Comparison of ENCODE assay signal across 18 cellular contexts in genomic region chr4:80803337-80803736, GRCh38.
"Had no signal": no experiment of that assay in that cellular context is flagged by ENCODE, and none has a peak within 500 bp of the region (broad histone marks: within the 10 kb centered on the region; RNA-seq: fewer than 3 reads in every experiment).

No MANE protein-coding gene starts in this region.

- H3K36me3 ChIP-seq: colonic mucosa, right lobe of liver had no signal

- H3K9me3 ChIP-seq: colonic mucosa, right lobe of liver had no signal

- H3K27ac Mint-ChIP-seq: activated CD4-positive, alpha-beta memory T cell treated with anti-CD3 and anti-CD28 coated beads, Interleukin-2, amount 10 ng/mL, durations not matched to agents 7 days and 5 days; activated CD4-positive, alpha-beta T cell treated with anti-CD3 and anti-CD28 coated beads for 36 hours; activated naive CD4-positive, alpha-beta T cell treated with anti-CD3 and anti-CD28 coated beads, Interleukin-2, amount 50 U/mL, for 72 hours had no signal

- DNase-seq: activated CD4-positive, alpha-beta memory T cell treated with anti-CD3 and anti-CD28 coated beads, Interleukin-2, amount 10 ng/mL, durations not matched to agents 7 days and 5 days; activated CD4-positive, alpha-beta T cell treated with anti-CD3 and anti-CD28 coated beads for 36 hours; activated CD8-positive, alpha-beta memory T cell treated with anti-CD3 and anti-CD28 coated beads, Interleukin-2, amount 50 U/mL, for 4 hours; activated gamma-delta T cell; activated T-cell treated with anti-CD3 and anti-CD28 coated beads, Interleukin-2, amount 50 U/mL, for 48 hours; amygdala; body of pancreas; caudate nucleus; colonic mucosa; left colon; midbrain; right lobe of liver; T-helper 9 cell had no signal

- H3K4me1 ChIP-seq: body of pancreas, colonic mucosa, right lobe of liver had no signal

- H3K27me3 ChIP-seq: body of pancreas, colonic mucosa, right lobe of liver had no signal

- H3K4me3 ChIP-seq: body of pancreas, colonic mucosa, lung, right lobe of liver, smooth muscle cell had no signal

- ATAC-seq: activated CD4-positive, alpha-beta T cell treated with anti-CD3 and anti-CD28 coated beads for 36 hours; activated naive CD4-positive, alpha-beta T cell treated with anti-CD3 and anti-CD28 coated beads, Interleukin-2, amount 50 U/mL, for 72 hours; body of pancreas; esophagus mucosa; left colon; right lobe of liver had no signal

- H3K9me3 Mint-ChIP-seq: activated CD4-positive, alpha-beta memory T cell treated with anti-CD3 and anti-CD28 coated beads, Interleukin-2, amount 10 ng/mL, durations not matched to agents 7 days and 5 days had no signal

- H3K27me3 Mint-ChIP-seq: activated CD4-positive, alpha-beta memory T cell treated with anti-CD3 and anti-CD28 coated beads, Interleukin-2, amount 10 ng/mL, durations not matched to agents 7 days and 5 days; activated CD4-positive, alpha-beta T cell treated with anti-CD3 and anti-CD28 coated beads for 36 hours had no signal

- H3K27ac ChIP-seq: body of pancreas, colonic mucosa, right lobe of liver, VCaP had no signal

- H3K4me3 Mint-ChIP-seq: activated CD4-positive, alpha-beta memory T cell treated with anti-CD3 and anti-CD28 coated beads, Interleukin-2, amount 10 ng/mL, durations not matched to agents 7 days and 5 days; activated CD4-positive, alpha-beta T cell treated with anti-CD3 and anti-CD28 coated beads for 36 hours had no signal

- H3K4me1 Mint-ChIP-seq: activated CD4-positive, alpha-beta memory T cell treated with anti-CD3 and anti-CD28 coated beads, Interleukin-2, amount 10 ng/mL, durations not matched to agents 7 days and 5 days had no signal
